In genomic region chr6:51926125-51926524, GRCh38 we compare ENCODE assay signal across 22 cellular contexts.
DNase-seq lines count a peak whose midpoint lies in the region; ATAC-seq, FAIRE-seq and TF ChIP-seq lines count a peak whose summit lies in the region.
"Had no signal": no experiment of that assay in that cellular context is flagged by ENCODE, and none has a peak within 500 bp of the region (broad histone marks: within the 10 kb centered on the region; RNA-seq: fewer than 3 reads in every experiment).

No MANE protein-coding gene starts in this region.

- no peak overlapping the region for H2AFZ ChIP-seq in GM12878 (ENCODE audit: control insufficient read depth, low read depth, low read length)

- BruUV-seq in GM12878 (replicated peaks; lab: Mats Ljungman, UMichigan), result no TSS peak

- TF ChIP-seq POLR2A in GM12878 (IDR thresholded peaks at IDR 0.05; ENCODE audit: low read depth, low read length), result no peak

- peaks cover 2 to 11% (median 6%) of the 10 kb centered on the region in 7 donors for H3K9me3 Mint-ChIP-seq in CD14-positive monocyte
- H3K9me3 Mint-ChIP-seq: T-helper 2 cell treated with Interferon-gamma antibody and Interleukin-4, amounts not matched to agents 5 μg/mL and 100 μg/mL, for 36 hours had no signal

- TF ChIP-seq EP300 in GM12878 (IDR thresholded peaks at IDR 0.05; ENCODE audit: borderline replicate concordance in 1 of 2, control insufficient read depth in 1 of 2, low read depth in 2 of 2, low read length in 2 of 2), result no peak

- H3K79me2 ChIP-seq in GM12878 (ENCODE audit: control insufficient read depth, insufficient read depth, low read length), result no peaks in the 10 kb centered on the region

- no peak for TF ChIP-seq CTCF in GM13977 (IDR thresholded peaks at IDR 0.05; ENCODE audit: extremely low read depth, insufficient read depth, missing control alignments)
- TF ChIP-seq CTCF in GM12878 (IDR thresholded peaks at IDR 0.05 in 2 of 3, conservative IDR thresholded peaks at IDR 0.05 in 1 of 3; ENCODE audit: control insufficient read depth in 2 of 3, extremely low read depth in 1 of 3, insufficient read depth in 1 of 3, low read depth in 3 of 3, low read length in 3 of 3), result no peak
- no peak for TF ChIP-seq CTCF in CD14-positive monocyte (IDR thresholded peaks at IDR 0.05)

- SMC1A ChIA-PET in GM12878 (lab: Charles Lee; ENCODE audit: uncharacterized antibody, unreplicated experiment), result interaction anchor here (0.7 to 3.6 kb wide), 7 partner anchors 17 to 72 kb away, joined by 3 to 19 read pairs (median 3); no protein-coding TSS in a partner anchor

- WGBS in GM12878 (ENCODE audit: insufficient coverage, insufficient replicate concordance, low lambda C conversion rate, missing lambda C conversion rate), result 29% methylated on average over 5 of the region's 5 CpGs

- in situ Hi-C loops in GM13977 (cut with MboI; ENCODE audit: low pct_unique_long_range_greater_than_20kb, low sequenced_read_pairs, unreplicated experiment), result no loop called here
- in situ Hi-C loops in GM12878 (cut with MboI), result no loop called here

- peaks cover 0 to 2% (median 0%) of the 10 kb centered on the region in 3 donors for H3K27me3 Mint-ChIP-seq in CD14-positive monocyte (ENCODE audit: low read depth in 3 of 3)

- no peak overlapping the region for H3K9ac ChIP-seq in GM12878 (ENCODE audit: control insufficient read depth, insufficient read depth, low read length)

- no peaks in the 10 kb centered on the region for H3K4me1 Mint-ChIP-seq in CD14-positive monocyte
- H3K4me1 Mint-ChIP-seq: B cell, T-cell had no signal

- no peaks in the 10 kb centered on the region for H3K36me3 ChIP-seq in GM12878 (ENCODE audit: control insufficient read depth in 2 of 2, insufficient read depth in 2 of 2, low read length in 1 of 2)

- H4K20me1 ChIP-seq in GM12878 (ENCODE audit: control insufficient read depth, insufficient read depth), result no peaks in the 10 kb centered on the region

- H3K36me3 Mint-ChIP-seq in CD14-positive monocyte, result no peaks in the 10 kb centered on the region
- H3K36me3 Mint-ChIP-seq: T-cell had no signal

- DNase-seq in GM13977 (ENCODE audit: low spot score), result peak; percentile 13
- DNase-seq in GM12878 (ENCODE audit: low read depth, low spot score), result no peak
- DNase-seq in SK-N-DZ (ENCODE audit: low spot score), result no peak
- DNase-seq in NCI-H446 (lab: John Stamatoyannopoulos, UW), result no peak
- DNase-seq in urothelium cell line (ENCODE audit: low spot score), result no peak
- DNase-seq in CD14-positive monocyte (ENCODE audit: low spot score), result no peak
- DNase-seq: DMS79, H9, HFFc6, Kasumi-1, NCI-H1694, NCI-H2081, NCI-H2171 treated with DMSO at 0.1 percent for 48 hours, NCI-H446 treated with DMSO at 0.1 percent for 48 hours, NCI-H526 treated with DMSO at 0.1 percent for 48 hours, T-cell had no signal

- CTCF ChIA-PET in GM12878 (lab: Yijun Ruan, JAX), result interaction anchor here (1.1 to 1.7 kb wide), 4 partner anchors 10 to 96 kb away, joined by 3 to 5 read pairs (median 4); no protein-coding TSS in a partner anchor

- POLR2A ChIA-PET in GM12878 (lab: Charles Lee), result no interaction called here

- peaks cover 18% of the 10 kb centered on the region for H3K4me1 ChIP-seq in GM12878 (ENCODE audit: control insufficient read depth, insufficient read depth, low read length)
- H3K4me1 ChIP-seq: A549 had no signal

- no peak overlapping the region for H3K4me2 ChIP-seq in GM12878 (ENCODE audit: control insufficient read depth, insufficient read depth)
- H3K4me2 ChIP-seq: A549 had no signal

- RAD21 ChIA-PET in GM12878 (lab: Charles Lee; ENCODE audit: unreplicated experiment), result interaction anchor here (0.7 to 1.5 kb wide), 2 partner anchors 10 to 71 kb away, joined by 3 read pairs; no protein-coding TSS in a partner anchor

- intact Hi-C loops in GM12878 (cut with micrococcal nuclease; ENCODE audit: unreplicated experiment), result no loop called here
- intact Hi-C loops in CD14-positive monocyte (cut with micrococcal nuclease), result no loop called here

- no peaks in the 10 kb centered on the region; the same call in 2 of the 3 replicates for H3K9me3 ChIP-seq in GM12878 (replicated peaks; ENCODE audit: control insufficient read depth, insufficient read depth, low read length)
- H3K9me3 ChIP-seq: A549 had no signal

- no peak for FAIRE-seq in GM12878 (lab: Jason Lieb, UNC)
- no peak for FAIRE-seq in urothelium cell line (lab: Jason Lieb, UNC)
- FAIRE-seq: A549 had no signal

- H3K27ac Mint-ChIP-seq in CD14-positive monocyte, result no peak overlapping the region
- H3K27ac Mint-ChIP-seq: B cell; H9; HFFc6; T-cell; T-helper 2 cell treated with Interferon-gamma antibody and Interleukin-4, amounts not matched to agents 5 μg/mL and 100 μg/mL, for 36 hours had no signal

- no peak overlapping the region for H3K4me3 Mint-ChIP-seq in CD14-positive monocyte
- H3K4me3 Mint-ChIP-seq: B cell; H9; HFFc6; T-cell; T-helper 2 cell treated with Interferon-gamma antibody and Interleukin-4, amounts not matched to agents 5 μg/mL and 100 μg/mL, for 36 hours had no signal

- H3K27me3 ChIP-seq in GM12878 (replicated peaks in 1 of 2; ENCODE audit: control insufficient read depth in 2 of 2, insufficient read depth in 2 of 2, low read length in 1 of 2), result no peaks in the 10 kb centered on the region

- H3K4me3 ChIP-seq in GM12878, result no peak overlapping the region
- H3K4me3 ChIP-seq: A549 had no signal

- H3K27ac ChIP-seq in GM12878 (ENCODE audit: control insufficient read depth, insufficient read depth), result no peak overlapping the region
- H3K27ac ChIP-seq: A549 had no signal

- ATAC-seq in GM21360 (IDR thresholded peaks at IDR 0.05; ENCODE audit: unreplicated experiment), result peak; percentile 44
- peak; percentile 48 for ATAC-seq in HG02885 (IDR thresholded peaks at IDR 0.05; ENCODE audit: poor library complexity, unreplicated experiment)
- ATAC-seq in GM12878, result peak; percentile 52
- ATAC-seq: A549, Panc1, T-cell had no signal

- no peak for TF ChIP-seq RAD21 in GM12878 (IDR thresholded peaks at IDR 0.05; ENCODE audit: insufficient read depth, low read depth, low read length)

TF ChIP-seq in GM12878, 131 proteins besides CTCF, POLR2A, EP300 and RAD21 (continues in another document):
- TF ChIP-seq, protein P1, sequence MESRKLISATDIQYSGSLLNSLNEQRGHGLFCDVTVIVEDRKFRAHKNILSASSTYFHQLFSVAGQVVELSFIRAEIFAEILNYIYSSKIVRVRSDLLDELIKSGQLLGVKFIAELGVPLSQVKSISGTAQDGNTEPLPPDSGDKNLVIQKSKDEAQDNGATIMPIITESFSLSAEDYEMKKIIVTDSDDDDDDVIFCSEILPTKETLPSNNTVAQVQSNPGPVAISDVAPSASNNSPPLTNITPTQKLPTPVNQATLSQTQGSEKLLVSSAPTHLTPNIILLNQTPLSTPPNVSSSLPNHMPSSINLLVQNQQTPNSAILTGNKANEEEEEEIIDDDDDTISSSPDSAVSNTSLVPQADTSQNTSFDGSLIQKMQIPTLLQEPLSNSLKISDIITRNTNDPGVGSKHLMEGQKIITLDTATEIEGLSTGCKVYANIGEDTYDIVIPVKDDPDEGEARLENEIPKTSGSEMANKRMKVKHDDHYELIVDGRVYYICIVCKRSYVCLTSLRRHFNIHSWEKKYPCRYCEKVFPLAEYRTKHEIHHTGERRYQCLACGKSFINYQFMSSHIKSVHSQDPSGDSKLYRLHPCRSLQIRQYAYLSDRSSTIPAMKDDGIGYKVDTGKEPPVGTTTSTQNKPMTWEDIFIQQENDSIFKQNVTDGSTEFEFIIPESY (IDR thresholded peaks at IDR 0.05), result no peak
- TF ChIP-seq ZBED1 (IDR thresholded peaks at IDR 0.05; ENCODE audit: borderline replicate concordance), result peak; percentile 62
- TF ChIP-seq ZNF622 (IDR thresholded peaks at IDR 0.05), result no peak
- TF ChIP-seq NR2C1 (IDR thresholded peaks at IDR 0.05), result no peak
- no peak for TF ChIP-seq HCFC1 (IDR thresholded peaks at IDR 0.05; ENCODE audit: low read length)
- TF ChIP-seq SRF (IDR thresholded peaks at IDR 0.05; ENCODE audit: low read depth in 2 of 2, low read length in 2 of 2), result no peak
- TF ChIP-seq RCOR1 (conservative IDR thresholded peaks at IDR 0.05; ENCODE audit: low read depth, low read length), result no peak
- TF ChIP-seq SMAD5 (IDR thresholded peaks at IDR 0.05; ENCODE audit: low read depth), result no peak
- peak; percentile 79 for TF ChIP-seq TCF12 (IDR thresholded peaks at IDR 0.05; ENCODE audit: low read depth, low read length)
- peak; percentile 24 to 28; a peak in 1 of 4 replicates for TF ChIP-seq IKZF2 (IDR thresholded peaks at IDR 0.05)
- peak; percentile 82 for TF ChIP-seq EED (IDR thresholded peaks at IDR 0.05; ENCODE audit: low read depth)
- TF ChIP-seq CREM (IDR thresholded peaks at IDR 0.05; ENCODE audit: low read depth), result peak; percentile 49; the same call in 1 of the 2 replicates
- TF ChIP-seq MEF2A (IDR thresholded peaks at IDR 0.05; ENCODE audit: insufficient read depth, low read depth, low read length), result peak; percentile 57; the same call in 1 of the 2 replicates
- TF ChIP-seq PRDM15 (CRISPR knock-in tag; IDR thresholded peaks at IDR 0.05), result no peak
- no peak for TF ChIP-seq BHLHE40 (IDR thresholded peaks at IDR 0.05; ENCODE audit: borderline replicate concordance in 1 of 2, low read depth in 2 of 2, low read length in 1 of 2)
